ENCODE assay signal across 36 cellular contexts in the genomic region with DNA sequence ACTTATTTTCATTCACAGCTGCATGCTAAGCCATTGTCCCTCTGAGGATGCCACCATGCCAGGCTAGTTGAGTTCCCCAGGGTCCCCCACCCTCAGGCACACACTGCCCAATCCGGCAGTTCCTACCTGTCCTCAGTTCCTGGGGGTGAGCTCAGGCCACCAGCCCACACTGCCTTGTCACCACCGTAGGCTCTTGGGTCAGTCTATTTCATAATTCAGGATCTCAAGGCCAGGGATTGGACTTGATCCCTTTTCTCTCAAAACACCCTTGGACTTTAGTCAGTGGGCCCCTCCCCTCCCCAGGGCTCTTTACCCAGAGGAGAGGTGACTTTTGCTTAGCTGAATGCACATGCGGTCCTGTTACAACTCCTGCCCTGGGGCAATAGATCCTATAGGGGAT. TPM values are rescaled to one million over a fixed set of nuclear protein-coding genes. Genes with fewer than 3 reads are reported as not detected.
"Had no signal": no experiment of that assay in that cellular context is flagged by ENCODE, and none has a peak within 500 bp of the region (broad histone marks: within the 10 kb centered on the region; RNA-seq: fewer than 3 reads in every experiment).

No MANE protein-coding gene starts in this region.

- H3K27me3 ChIP-seq: ascending aorta, cardiac muscle cell had no signal

- H3K9me3 ChIP-seq: ascending aorta had no signal

- DNase-seq: activated B cell treated with CpG ODN at 0.5 μM for 24 hours; activated CD4-positive, alpha-beta memory T cell treated with anti-CD3 and anti-CD28 coated beads for 36 hours; activated CD4-positive, alpha-beta T cell treated with anti-CD3 and anti-CD28 coated beads for 4 hours; activated CD4-positive, alpha-beta T cell treated with anti-CD3 and anti-CD28 coated beads, Interleukin-2, amount 10 ng/mL, durations not matched to agents 24 days and 14 days; activated CD4-positive, alpha-beta T cell treated with anti-CD3 and anti-CD28 coated beads, Interleukin-2, amount 50 U/mL, for 1 hour; activated CD4-positive, alpha-beta T cell treated with anti-CD3 and anti-CD28 coated beads, Interleukin-2, amount 50 U/mL, for 4 hours; activated CD4-positive, CD25-positive, alpha-beta regulatory T cell treated with anti-CD3 and anti-CD28 coated beads, Interleukin-2, amount 50 U/mL, for 72 hours; activated CD8-positive, alpha-beta memory T cell treated with anti-CD3 and anti-CD28 coated beads, Interleukin-2, amount 10 ng/mL, durations not matched to agents 7 days and 5 days; activated CD8-positive, alpha-beta T cell treated with anti-CD3 and anti-CD28 coated beads for 36 hours; activated effector memory CD4-positive, alpha-beta T cell treated with Interleukin-2 at 50 U/mL for 16 hours; activated gamma-delta T cell; activated naive CD4-positive, alpha-beta T cell treated with anti-CD3 and anti-CD28 coated beads, Interleukin-2, amount 10 ng/mL, durations not matched to agents 7 days and 5 days; activated naive CD4-positive, alpha-beta T cell treated with Interleukin-2 at 50 U/mL for 16 hours; activated naive CD8-positive, alpha-beta T cell treated with anti-CD3 and anti-CD28 coated beads, Interleukin-2, amount 50 U/mL, for 24 hours; activated T-cell treated with anti-CD3 and anti-CD28 coated beads for 4 hours; activated T-cell treated with anti-CD3 and anti-CD28 coated beads, Interleukin-2, amount 50 U/mL, for 1 hour; activated T-cell treated with anti-CD3 and anti-CD28 coated beads, Interleukin-2, amount 50 U/mL, for 4 hours; amygdala; anterior cingulate cortex; caudate nucleus; cerebellar nuclear complex; T-helper 1 cell; T-helper 2 cell; T-helper 9 cell had no signal

- H3K4me3 Mint-ChIP-seq: activated B cell treated with CpG ODN at 0.5 μM for 24 hours; activated CD4-positive, alpha-beta memory T cell treated with anti-CD3 and anti-CD28 coated beads for 36 hours; activated CD4-positive, alpha-beta T cell treated with anti-CD3 and anti-CD28 coated beads, Interleukin-2, amount 10 ng/mL, durations not matched to agents 24 days and 14 days; activated CD8-positive, alpha-beta memory T cell treated with anti-CD3 and anti-CD28 coated beads, Interleukin-2, amount 10 ng/mL, durations not matched to agents 7 days and 5 days; activated CD8-positive, alpha-beta T cell treated with anti-CD3 and anti-CD28 coated beads for 36 hours; activated naive CD4-positive, alpha-beta T cell treated with anti-CD3 and anti-CD28 coated beads, Interleukin-2, amount 10 ng/mL, durations not matched to agents 7 days and 5 days; activated naive CD4-positive, alpha-beta T cell treated with anti-CD3 and anti-CD28 coated beads, Interleukin-2, amount 50 U/mL, for 24 hours; activated naive CD8-positive, alpha-beta T cell; activated naive CD8-positive, alpha-beta T cell treated with anti-CD3 and anti-CD28 coated beads, Interleukin-2, amount 50 U/mL, for 24 hours; activated T-cell treated with anti-CD3 and anti-CD28 coated beads, Interleukin-2, amount 50 U/mL, for 4 hours; brain; central memory CD8-positive, alpha-beta T cell; T-helper 1 cell treated with Interleukin-12 subunit alpha and Interleukin-12 subunit beta and Interleukin-4 antibody, amounts not matched to agents 30 μg/mL and 1 μg/mL, for 36 hours; T-helper 2 cell treated with Interferon-gamma antibody and Interleukin-4, amounts not matched to agents 5 μg/mL and 100 μg/mL, for 36 hours had no signal

- H3K9me3 Mint-ChIP-seq: activated CD4-positive, alpha-beta T cell treated with anti-CD3 and anti-CD28 coated beads, Interleukin-2, amount 10 ng/mL, durations not matched to agents 24 days and 14 days; activated naive CD4-positive, alpha-beta T cell treated with anti-CD3 and anti-CD28 coated beads, Interleukin-2, amount 10 ng/mL, durations not matched to agents 7 days and 5 days; activated naive CD4-positive, alpha-beta T cell treated with anti-CD3 and anti-CD28 coated beads, Interleukin-2, amount 50 U/mL, for 24 hours; activated T-helper 2 cell treated with anti-CD3 and anti-CD28 coated beads, Interferon-gamma antibody, Interleukin-2, Interleukin-4, amounts not matched to agents 10 μg/mL and 5 μg/mL and 100 μg/mL, durations not matched to agents 14 hours and 24 hours and 36 hours; central memory CD8-positive, alpha-beta T cell had no signal

- H3K27me3 Mint-ChIP-seq: activated B cell treated with CpG ODN at 0.5 μM for 24 hours; activated CD4-positive, alpha-beta memory T cell treated with anti-CD3 and anti-CD28 coated beads for 36 hours; activated CD4-positive, alpha-beta T cell treated with anti-CD3 and anti-CD28 coated beads, Interleukin-2, amount 10 ng/mL, durations not matched to agents 24 days and 14 days; activated CD8-positive, alpha-beta memory T cell treated with anti-CD3 and anti-CD28 coated beads, Interleukin-2, amount 10 ng/mL, durations not matched to agents 7 days and 5 days; activated CD8-positive, alpha-beta T cell treated with anti-CD3 and anti-CD28 coated beads for 36 hours; activated naive CD4-positive, alpha-beta T cell treated with anti-CD3 and anti-CD28 coated beads, Interleukin-2, amount 10 ng/mL, durations not matched to agents 7 days and 5 days; activated naive CD8-positive, alpha-beta T cell treated with anti-CD3 and anti-CD28 coated beads, Interleukin-2, amount 50 U/mL, for 24 hours had no signal

- H3K36me3 ChIP-seq: ascending aorta, cardiac muscle cell had no signal

- H3K27ac ChIP-seq: ascending aorta, cardiac muscle cell, VCaP had no signal

- H3K4me1 Mint-ChIP-seq: activated CD4-positive, alpha-beta T cell treated with anti-CD3 and anti-CD28 coated beads, Interleukin-2, amount 10 ng/mL, durations not matched to agents 24 days and 14 days; activated CD8-positive, alpha-beta memory T cell treated with anti-CD3 and anti-CD28 coated beads, Interleukin-2, amount 10 ng/mL, durations not matched to agents 7 days and 5 days; activated naive CD4-positive, alpha-beta T cell treated with anti-CD3 and anti-CD28 coated beads, Interleukin-2, amount 10 ng/mL, durations not matched to agents 7 days and 5 days; activated naive CD4-positive, alpha-beta T cell treated with anti-CD3 and anti-CD28 coated beads, Interleukin-2, amount 50 U/mL, for 24 hours; activated naive CD8-positive, alpha-beta T cell treated with anti-CD3 and anti-CD28 coated beads, Interleukin-2, amount 50 U/mL, for 24 hours; brain; central memory CD8-positive, alpha-beta T cell had no signal

- H3K36me3 Mint-ChIP-seq: activated CD4-positive, alpha-beta memory T cell treated with anti-CD3 and anti-CD28 coated beads for 36 hours; activated CD8-positive, alpha-beta memory T cell treated with anti-CD3 and anti-CD28 coated beads, Interleukin-2, amount 10 ng/mL, durations not matched to agents 7 days and 5 days; activated naive CD4-positive, alpha-beta T cell treated with anti-CD3 and anti-CD28 coated beads, Interleukin-2, amount 10 ng/mL, durations not matched to agents 7 days and 5 days; activated naive CD4-positive, alpha-beta T cell treated with anti-CD3 and anti-CD28 coated beads, Interleukin-2, amount 50 U/mL, for 24 hours; activated naive CD8-positive, alpha-beta T cell; brain had no signal

- H3K4me3 ChIP-seq: ascending aorta, cardiac muscle cell had no signal

- ATAC-seq: activated CD8-positive, alpha-beta memory T cell treated with anti-CD3 and anti-CD28 coated beads, Interleukin-2, amount 10 ng/mL, durations not matched to agents 7 days and 5 days; activated CD8-positive, alpha-beta T cell treated with anti-CD3 and anti-CD28 coated beads for 36 hours; activated T-cell treated with anti-CD3 and anti-CD28 coated beads, Interleukin-2, amount 50 U/mL, for 4 hours had no signal

- H3K4me1 ChIP-seq: ascending aorta had no signal

- H3K27ac Mint-ChIP-seq: activated B cell treated with CpG ODN at 0.5 μM for 24 hours; activated CD4-positive, alpha-beta memory T cell treated with anti-CD3 and anti-CD28 coated beads for 36 hours; activated CD4-positive, alpha-beta T cell treated with anti-CD3 and anti-CD28 coated beads, Interleukin-2, amount 10 ng/mL, durations not matched to agents 24 days and 14 days; activated CD8-positive, alpha-beta memory T cell treated with anti-CD3 and anti-CD28 coated beads, Interleukin-2, amount 10 ng/mL, durations not matched to agents 7 days and 5 days; activated CD8-positive, alpha-beta T cell treated with anti-CD3 and anti-CD28 coated beads for 36 hours; activated naive CD4-positive, alpha-beta T cell treated with anti-CD3 and anti-CD28 coated beads, Interleukin-2, amount 10 ng/mL, durations not matched to agents 7 days and 5 days; activated naive CD4-positive, alpha-beta T cell treated with anti-CD3 and anti-CD28 coated beads, Interleukin-2, amount 50 U/mL, for 24 hours; activated naive CD8-positive, alpha-beta T cell; activated naive CD8-positive, alpha-beta T cell treated with anti-CD3 and anti-CD28 coated beads, Interleukin-2, amount 50 U/mL, for 24 hours; activated T-helper 2 cell treated with anti-CD3 and anti-CD28 coated beads, Interferon-gamma antibody, Interleukin-2, Interleukin-4, amounts not matched to agents 10 μg/mL and 5 μg/mL and 100 μg/mL, durations not matched to agents 14 hours and 24 hours and 36 hours; brain; T-helper 1 cell treated with Interleukin-12 subunit alpha and Interleukin-12 subunit beta and Interleukin-4 antibody, amounts not matched to agents 30 μg/mL and 1 μg/mL, for 36 hours; T-helper 2 cell treated with Interferon-gamma antibody and Interleukin-4, amounts not matched to agents 5 μg/mL and 100 μg/mL, for 36 hours had no signal

RNA-seq across cellular contexts. Expression of gene MC2R, which starts 18.7 kb away (rescaled TPM):
- total RNA-seq: activated B cell treated with CpG ODN at 0.5 μM for 24 hours; activated CD4-positive, alpha-beta memory T cell treated with anti-CD3 and anti-CD28 coated beads for 36 hours; activated CD4-positive, alpha-beta T cell treated with anti-CD3 and anti-CD28 coated beads, Interleukin-2, amount 10 ng/mL, durations not matched to agents 24 days and 14 days; activated CD8-positive, alpha-beta memory T cell treated with anti-CD3 and anti-CD28 coated beads, Interleukin-2, amount 10 ng/mL, durations not matched to agents 7 days and 5 days; activated CD8-positive, alpha-beta T cell treated with anti-CD3 and anti-CD28 coated beads for 36 hours; activated T-cell treated with anti-CD3 and anti-CD28 coated beads, Interleukin-2, amount 50 U/mL, for 4 hours; activated T-helper 2 cell treated with anti-CD3 and anti-CD28 coated beads, Interferon-gamma antibody, Interleukin-2, Interleukin-4, amounts not matched to agents 10 μg/mL and 5 μg/mL and 100 μg/mL, durations not matched to agents 14 hours and 24 hours and 36 hours; ascending aorta; bronchial epithelial cell; cardiac muscle cell; chondrocyte had no signal
